In the genomic region with DNA sequence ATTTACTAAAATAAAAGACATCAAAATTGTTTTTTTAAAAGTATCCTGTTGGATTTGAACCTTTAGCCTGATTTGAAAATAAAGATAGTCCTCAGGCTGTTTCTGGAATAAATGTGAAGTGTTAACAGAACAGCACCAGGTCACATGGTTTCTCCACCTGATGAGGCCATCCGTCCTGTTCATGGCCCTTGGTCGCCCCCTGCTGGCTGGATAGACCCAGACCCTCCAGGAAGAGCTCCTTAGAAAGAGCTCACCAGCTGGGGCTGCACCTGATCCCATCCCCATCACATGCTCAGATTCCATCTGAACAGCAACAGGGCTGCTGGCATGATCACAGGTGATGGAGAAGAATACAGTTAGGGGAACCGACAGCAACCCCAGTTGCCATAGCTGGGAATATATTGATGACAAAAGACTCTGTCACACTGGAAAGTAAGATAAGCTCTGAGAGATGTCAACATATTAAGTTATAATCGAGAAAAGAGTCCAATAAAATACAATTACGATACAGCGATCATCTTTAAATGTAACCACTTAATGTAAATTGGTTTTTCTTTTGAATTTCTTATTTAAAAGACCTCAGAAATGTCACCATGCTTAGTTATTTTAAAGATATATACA, we compare ENCODE assay signal across 1 cellular context.
TF ChIP-seq lines count a peak whose summit lies in the region.

No MANE protein-coding gene starts in this region.

TF ChIP-seq in endothelial cell of umbilical vein, 7 proteins besides CTCF, POLR2A, EP300 and RAD21:
- TF ChIP-seq GATA2 (IDR thresholded peaks at IDR 0.05; ENCODE audit: insufficient read depth, insufficient read length, low read depth, low read length) (no peak), MAX (IDR thresholded peaks at IDR 0.05; ENCODE audit: insufficient read depth, insufficient read length) (peak; percentile 38), POLR2AphosphoS5 (IDR thresholded peaks at IDR 0.05; ENCODE audit: insufficient read depth, low read depth, low read length) (no peak)
TF ChIP-seq in endothelial cell of umbilical vein: peak in this region for 1.
